In the genomic region with DNA sequence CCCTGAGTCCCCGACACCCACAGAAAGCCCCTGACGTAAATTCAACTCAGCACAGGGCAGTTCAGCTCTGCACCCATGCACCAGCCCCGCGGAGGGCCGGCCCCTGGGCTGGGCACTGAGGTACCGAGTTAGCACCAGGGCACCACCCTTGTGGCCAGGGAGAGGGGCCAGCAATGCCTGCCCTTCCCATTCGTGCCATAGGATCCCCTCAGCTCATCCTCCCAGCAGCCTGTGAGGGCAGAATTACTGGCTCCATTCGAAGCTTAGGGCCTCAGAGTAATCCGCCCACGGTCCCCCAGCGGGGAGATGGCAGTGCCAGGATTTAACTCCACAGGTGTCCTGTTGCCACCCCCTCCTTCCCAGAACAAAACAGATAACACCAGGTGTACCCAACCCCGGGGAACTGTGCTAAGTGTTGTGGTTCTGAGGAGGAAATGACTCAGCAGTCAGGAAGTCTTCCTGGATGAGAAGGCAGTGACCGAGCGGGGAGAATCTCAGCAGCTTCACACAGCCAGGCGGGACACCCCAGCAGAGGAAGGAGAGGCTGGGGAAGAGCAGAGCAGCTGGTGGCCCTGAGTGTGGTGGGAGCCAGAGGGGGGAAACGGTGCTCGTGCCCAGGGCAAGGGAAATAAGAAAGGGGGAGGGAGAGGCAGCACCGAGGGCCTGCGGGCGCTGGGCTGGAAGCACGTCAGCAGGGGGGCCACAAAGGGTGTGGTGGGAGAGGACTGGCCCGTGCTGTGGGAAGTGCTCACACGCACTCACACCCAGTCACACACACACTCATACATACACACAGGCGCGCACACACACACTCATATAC, we compare ENCODE assay signal across 8 cellular contexts. TPM values are rescaled to one million over a fixed set of nuclear protein-coding genes. Genes with fewer than 3 reads are reported as not detected.
A peak's percentile ranks its signal among the peaks of the same experiment; 100 is the strongest.
DNase-seq lines count a peak whose midpoint lies in the region; ATAC-seq and TF ChIP-seq lines count a peak whose summit lies in the region.

No MANE protein-coding gene starts in this region.

- peaks cover 2% of the 10 kb centered on the region for H3K9me3 Mint-ChIP-seq in activated CD8-positive, alpha-beta T cell treated with anti-CD3 and anti-CD28 coated beads for 36 hours

- H3K4me1 Mint-ChIP-seq in activated CD8-positive, alpha-beta T cell treated with anti-CD3 and anti-CD28 coated beads for 36 hours (ENCODE audit: low read depth), result peaks cover 4% of the 10 kb centered on the region

- H2BK120ac ChIP-seq in neuronal stem cell (ENCODE audit: low read depth, low read length), result peak overlapping the region; percentile 35

- H3K27me3 ChIP-seq in neuronal stem cell (ENCODE audit: control insufficient read depth in 3 of 3, insufficient read depth in 3 of 3, low read depth in 1 of 3, low read length in 3 of 3), result peaks cover 0 to 3% (median 0%) of the 10 kb centered on the region in 3 experiments

- H3K36me3 Mint-ChIP-seq in activated CD8-positive, alpha-beta T cell treated with anti-CD3 and anti-CD28 coated beads for 36 hours (ENCODE audit: low read depth), result no peaks in the 10 kb centered on the region

- peak overlapping the region; percentile 91 for H2AK5ac ChIP-seq in neuronal stem cell (ENCODE audit: low read depth, low read length)

- POLR2A ChIA-PET in activated CD8-positive, alpha-beta T cell treated with anti-CD3 and anti-CD28 coated beads for 36 hours (lab: Charles Lee), result no interaction called here

- H2BK12ac ChIP-seq in neuronal stem cell (ENCODE audit: low read length), result peak overlapping the region; percentile 7

- peak overlapping the region in 1 of 2 donors; percentile 67 for H3K4me3 ChIP-seq in neuronal stem cell (ENCODE audit: low read length in 2 of 2)

- H4K91ac ChIP-seq in neuronal stem cell (ENCODE audit: low read depth, low read length, poor library complexity), result peak overlapping the region; percentile 12

- H3K27me3 Mint-ChIP-seq in activated CD8-positive, alpha-beta T cell treated with anti-CD3 and anti-CD28 coated beads for 36 hours, result peaks cover 12% of the 10 kb centered on the region

- H3K79me1 ChIP-seq in neuronal stem cell (ENCODE audit: low read depth, low read length), result no peaks in the 10 kb centered on the region

- no peak overlapping the region for H3K4me2 ChIP-seq in neuronal stem cell (ENCODE audit: insufficient read depth, low read length, poor library complexity, severe bottlenecking)

- H4K8ac ChIP-seq in neuronal stem cell (ENCODE audit: low read depth, low read length), result no peak overlapping the region

- peak overlapping the region; percentile 87 for H3K18ac ChIP-seq in neuronal stem cell (ENCODE audit: low read length)

- H2BK5ac ChIP-seq in neuronal stem cell (ENCODE audit: low read length), result no peak overlapping the region

- H3K9me3 ChIP-seq in neuronal stem cell (replicated peaks in 1 of 2; ENCODE audit: control insufficient read depth in 2 of 2, insufficient read depth in 1 of 2, low read depth in 1 of 2, low read length in 2 of 2), result peaks cover 0 to 21% of the 10 kb centered on the region in 2 donors

- ATAC-seq in GM18861 (IDR thresholded peaks at IDR 0.05; ENCODE audit: unreplicated experiment), result peak; percentile 47
- peak; percentile 42 for ATAC-seq in HG02938 (IDR thresholded peaks at IDR 0.05; ENCODE audit: unreplicated experiment)
- ATAC-seq in activated CD8-positive, alpha-beta T cell treated with anti-CD3 and anti-CD28 coated beads for 36 hours, result peak; percentile 87
- ATAC-seq in GM21528 (IDR thresholded peaks at IDR 0.05; ENCODE audit: low FRiP score, unreplicated experiment), result no peak

- peak overlapping the region; percentile 22 for H3K23ac ChIP-seq in neuronal stem cell (ENCODE audit: low read depth, low read length, poor library complexity)

- no peak overlapping the region for H3K4me3 Mint-ChIP-seq in activated CD8-positive, alpha-beta T cell treated with anti-CD3 and anti-CD28 coated beads for 36 hours

- intact Hi-C loops in activated CD8-positive, alpha-beta T cell treated with anti-CD3 and anti-CD28 coated beads for 36 hours (cut with micrococcal nuclease), result no loop called here

- no peak for TF ChIP-seq CTCF in activated CD8-positive, alpha-beta T cell treated with anti-CD3 and anti-CD28 coated beads for 36 hours (IDR thresholded peaks at IDR 0.05)

- H3K36me3 ChIP-seq in neuronal stem cell (replicated peaks in 1 of 2; ENCODE audit: control insufficient read depth in 2 of 2, insufficient read depth in 2 of 2, low read length in 2 of 2), result peaks cover 0 to 3% of the 10 kb centered on the region in 2 donors

- DNase-seq in NCI-H2081 treated with DMSO at 0.1 percent for 48 hours (lab: John Stamatoyannopoulos, UW) (peak; percentile 79), fibroblast of gingiva (ENCODE audit: low read depth) (peak; percentile 64), neuronal stem cell (ENCODE audit: low spot score) (no peak), SKM-1 treated with dmso at 0.1 percent for 144 hours (lab: John Stamatoyannopoulos, UW; ENCODE audit: unreplicated experiment) (no peak)
- DNase-seq in activated CD8-positive, alpha-beta T cell treated with anti-CD3 and anti-CD28 coated beads for 36 hours, result peak; percentile 74

- no peak overlapping the region for H3K27ac Mint-ChIP-seq in activated CD8-positive, alpha-beta T cell treated with anti-CD3 and anti-CD28 coated beads for 36 hours

- peaks cover 25 to 34% of the 10 kb centered on the region in 2 donors for H3K4me1 ChIP-seq in neuronal stem cell (ENCODE audit: control insufficient read depth in 2 of 2, insufficient read depth in 1 of 2, low read depth in 1 of 2, low read length in 2 of 2)

- H2BK15ac ChIP-seq in neuronal stem cell (ENCODE audit: low read length), result peak overlapping the region; percentile 81

- CTCF ChIA-PET in activated CD8-positive, alpha-beta T cell treated with anti-CD3 and anti-CD28 coated beads for 36 hours (lab: Charles Lee), result interaction anchor here (0.8 to 1.7 kb wide), 4 partner anchors 27 to 236 kb away, joined by 3 to 5 read pairs (median 4); no protein-coding TSS in a partner anchor

- H3K9ac ChIP-seq in neuronal stem cell (ENCODE audit: low read depth, low read length, poor library complexity), result peak overlapping the region; percentile 50

- WGBS in neuronal stem cell (ENCODE audit: extremely low coverage in 2 of 2, insufficient read length in 2 of 2, insufficient replicate concordance in 1 of 2), 2 donors, result no CpG with 5 or more reads among the region's 25 CpGs

- H3K4ac ChIP-seq in neuronal stem cell (ENCODE audit: low read length), result no peak overlapping the region

- peak overlapping the region; percentile 82 for H3K14ac ChIP-seq in neuronal stem cell (ENCODE audit: low read length)

- H2AFZ ChIP-seq in neuronal stem cell (ENCODE audit: low read length), result peak overlapping the region; percentile 69

- peak overlapping the region; percentile 9 for H3K27ac ChIP-seq in neuronal stem cell (replicated peaks; ENCODE audit: low read length)

RNA-seq across cellular contexts. Expression of gene CHST15, which starts 59.6 kb away (rescaled TPM):
- under 1 TPM; 0.36 to 0.81 TPM for total RNA-seq in activated CD8-positive, alpha-beta T cell treated with anti-CD3 and anti-CD28 coated beads for 36 hours
- 0.42 TPM for polyA plus RNA-seq in neuronal stem cell (2013, experiment 1 of 2)
- 0.43 TPM for polyA plus RNA-seq in neuronal stem cell (2013, experiment 2 of 2)

Comparison
In these comparisons a context has a peak if more than half of its experiments do, and no peak if none do; other contexts are left out.
1. DNase-seq: peak in NCI-H2081 treated with DMSO at 0.1 percent for 48 hours (single experiment), activated CD8-positive, alpha-beta T cell treated with anti-CD3 and anti-CD28 coated beads for 36 hours (single experiment) and fibroblast of gingiva (single experiment); none in neuronal stem cell (single experiment) and SKM-1 treated with dmso at 0.1 percent for 144 hours (single experiment).